8 cellular contexts compared by ENCODE assay signal in the genomic region with DNA sequence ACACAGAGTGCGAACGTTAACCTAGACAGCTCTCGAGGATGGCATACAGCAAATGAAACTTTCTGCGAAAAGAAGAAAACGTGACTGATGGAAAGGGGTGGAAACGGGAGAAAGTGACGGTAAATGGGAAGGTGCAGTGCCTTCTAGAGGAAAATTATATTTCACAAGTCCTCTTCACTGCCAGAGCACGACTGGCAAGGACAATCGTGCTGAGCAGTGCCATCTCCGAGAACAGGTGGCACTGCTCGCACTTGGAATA. TPM values are rescaled to one million over a fixed set of nuclear protein-coding genes. Genes with fewer than 3 reads are reported as not detected.
DNase-seq lines count a peak whose midpoint lies in the region; ATAC-seq and TF ChIP-seq lines count a peak whose summit lies in the region.

No MANE protein-coding gene starts in this region.

- TF ChIP-seq POLR2A in suprapubic skin (IDR thresholded peaks at IDR 0.05): no peak

- peak; percentile 3 for DNase-seq in NCI-H2029 treated with DMSO at 0.1 percent for 48 hours (lab: John Stamatoyannopoulos, UW)
- DNase-seq in NCI-H2029 (lab: John Stamatoyannopoulos, UW): no peak
- peak; percentile 36 for DNase-seq in inferior parietal cortex (ENCODE audit: extremely low spot score)
- DNase-seq in suprapubic skin (ENCODE audit: low spot score in 2 of 2): no peak
- DNase-seq in activated CD4-positive, alpha-beta memory T cell treated with anti-CD3 and anti-CD28 coated beads for 36 hours: no peak

- peaks cover 4% of the 10 kb centered on the region for H3K36me3 ChIP-seq in suprapubic skin

- H3K27me3 Mint-ChIP-seq in activated CD4-positive, alpha-beta memory T cell treated with anti-CD3 and anti-CD28 coated beads for 36 hours: no peaks in the 10 kb centered on the region

- 0 to 1% (median 1%) methylated on average over 11 of the region's 11 CpGs for WGBS in adipose tissue, 3 donors
- under 1% methylated on average over 11 of the region's 11 CpGs for WGBS in suprapubic skin

- H3K4me3 Mint-ChIP-seq in activated CD4-positive, alpha-beta memory T cell treated with anti-CD3 and anti-CD28 coated beads for 36 hours: no peak overlapping the region

- no peak overlapping the region for H3K27ac Mint-ChIP-seq in activated CD4-positive, alpha-beta memory T cell treated with anti-CD3 and anti-CD28 coated beads for 36 hours

- H3K9me3 Mint-ChIP-seq in activated CD4-positive, alpha-beta memory T cell treated with anti-CD3 and anti-CD28 coated beads for 36 hours: peaks cover 7% of the 10 kb centered on the region

- CTCF ChIA-PET in activated CD4-positive, alpha-beta memory T cell treated with anti-CD3 and anti-CD28 coated beads for 36 hours (lab: Charles Lee): interaction anchor here (1.3 to 1.9 kb wide), 2 partner anchors 17 to 142 kb away, joined by 4 to 7 read pairs; no protein-coding TSS in a partner anchor

- no peak for TF ChIP-seq EP300 in suprapubic skin (IDR thresholded peaks at IDR 0.05)

- H3K4me1 ChIP-seq in suprapubic skin: peaks cover 35% of the 10 kb centered on the region

- peaks cover 38% of the 10 kb centered on the region for H3K4me1 Mint-ChIP-seq in activated CD4-positive, alpha-beta memory T cell treated with anti-CD3 and anti-CD28 coated beads for 36 hours (ENCODE audit: low read depth)

- intact Hi-C loops in activated CD4-positive, alpha-beta memory T cell treated with anti-CD3 and anti-CD28 coated beads for 36 hours (cut with micrococcal nuclease): loop anchor here (5.0 kb wide), 1 partner anchor 36 kb away; no protein-coding TSS in a partner anchor

- TF ChIP-seq CTCF in suprapubic skin (IDR thresholded peaks at IDR 0.05): no peak

- H3K27ac ChIP-seq in adipose tissue (ENCODE audit: low read depth, low read length) (peak overlapping the region; percentile 78), suprapubic skin (peak overlapping the region; percentile 90)

- no peaks in the 10 kb centered on the region for H3K9me3 ChIP-seq in suprapubic skin

- no peaks in the 10 kb centered on the region for H3K27me3 ChIP-seq in suprapubic skin

- H3K36me3 Mint-ChIP-seq in activated CD4-positive, alpha-beta memory T cell treated with anti-CD3 and anti-CD28 coated beads for 36 hours: peaks cover 20% of the 10 kb centered on the region

- ATAC-seq in GM19395 (IDR thresholded peaks at IDR 0.05; ENCODE audit: unreplicated experiment): no peak
- no peak for ATAC-seq in HG02571 (IDR thresholded peaks at IDR 0.05; ENCODE audit: unreplicated experiment)

- peak overlapping the region; percentile 81 for H3K4me3 ChIP-seq in suprapubic skin

- POLR2A ChIA-PET in activated CD4-positive, alpha-beta memory T cell treated with anti-CD3 and anti-CD28 coated beads for 36 hours (lab: Charles Lee): interaction anchor here (1.0 to 4.4 kb wide), 7 partner anchors 10 to 132 kb away, joined by 3 to 31 read pairs (median 5); a partner anchor contains a TSS

RNA-seq across cellular contexts. Expression of a gene that starts 0.4 kb away (rescaled TPM):
- 10 to 100 TPM; 19.9 to 43.8 (median 34.0) TPM for polyA plus RNA-seq in adipose tissue
- total RNA-seq in suprapubic skin: 10 to 100 TPM; 33.5 to 60.7 (median 37.6) TPM
- total RNA-seq in activated CD4-positive, alpha-beta memory T cell treated with anti-CD3 and anti-CD28 coated beads for 36 hours: 100 to 1,000 TPM; 309 to 314 TPM

Comparison
In these comparisons a context has a peak if more than half of its experiments do, and no peak if none do; other contexts are left out.
1. DNase-seq: peak in NCI-H2029 treated with DMSO at 0.1 percent for 48 hours (single experiment) and inferior parietal cortex (single experiment); none in NCI-H2029 (single experiment), suprapubic skin (0 of 2) and activated CD4-positive, alpha-beta memory T cell treated with anti-CD3 and anti-CD28 coated beads for 36 hours (single experiment).
2. RNA of a gene that starts 0.4 kb away (total RNA-seq): 309 to 314 TPM in activated CD4-positive, alpha-beta memory T cell treated with anti-CD3 and anti-CD28 coated beads for 36 hours; 33.5 to 60.7 TPM in suprapubic skin; every median in the first group is over 4 times any median in the second.